ENCODE assay signal across 12 cellular contexts in the genomic region with DNA sequence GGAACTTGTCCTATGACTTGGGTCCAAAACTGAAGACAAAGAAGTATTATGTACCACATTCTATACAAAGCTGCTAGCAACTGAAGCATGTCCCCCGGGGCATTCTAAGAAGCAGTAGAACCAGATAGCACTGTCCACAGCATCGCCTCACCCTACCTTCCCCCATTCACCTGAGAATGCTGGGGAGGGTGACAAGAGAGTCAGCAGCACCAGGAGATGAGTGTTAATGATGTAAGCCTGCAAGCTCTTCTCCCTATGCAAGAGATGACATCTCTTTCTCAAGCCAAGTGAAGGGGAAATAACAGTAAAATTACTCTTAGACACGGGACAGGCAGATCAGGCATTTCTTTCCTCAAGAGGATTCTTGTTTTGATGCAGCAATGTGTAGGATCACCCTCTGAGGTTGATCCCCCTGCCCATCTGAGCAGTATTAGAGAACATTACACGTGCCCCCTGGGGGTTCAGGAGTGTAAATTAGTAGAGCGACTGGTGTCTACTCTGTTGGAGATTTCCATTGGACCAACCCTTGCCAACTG. TPM values are rescaled to one million over a fixed set of nuclear protein-coding genes. Genes with fewer than 3 reads are reported as not detected.
A peak's percentile ranks its signal among the peaks of the same experiment; 100 is the strongest.
DNase-seq lines count a peak whose midpoint lies in the region; ATAC-seq and TF ChIP-seq lines count a peak whose summit lies in the region.
"Had no signal": no experiment of that assay in that cellular context is flagged by ENCODE, and none has a peak within 500 bp of the region (broad histone marks: within the 10 kb centered on the region; RNA-seq: fewer than 3 reads in every experiment).

No MANE protein-coding gene starts in this region.

- TF ChIP-seq EP300 in tibial nerve (IDR thresholded peaks at IDR 0.05), result no peak

- H3K9me3 ChIP-seq in mesenchymal stem cell (ENCODE audit: control insufficient read depth, low read length) (no peaks in the 10 kb centered on the region), tibial nerve (peaks cover 0 to 5% (median 0%) of the 10 kb centered on the region in 4 donors)

- no peak overlapping the region for H3K4ac ChIP-seq in mesenchymal stem cell (ENCODE audit: low read depth in 1 of 2, low read length in 2 of 2)

- H3K27ac ChIP-seq in mesenchymal stem cell (ENCODE audit: low read length, poor library complexity, severe bottlenecking) (no peak overlapping the region), tibial nerve (no peak overlapping the region)

- H3K27me3 ChIP-seq in mesenchymal stem cell (ENCODE audit: control insufficient read depth in 1 of 2, insufficient read depth in 1 of 2, low read length in 2 of 2) (no peaks in the 10 kb centered on the region), tibial nerve (no peaks in the 10 kb centered on the region)

- H2AK5ac ChIP-seq in mesenchymal stem cell (ENCODE audit: low read length, severe bottlenecking), result peak overlapping the region; percentile 26

- H3K9ac ChIP-seq in mesenchymal stem cell (ENCODE audit: low read length), result no peak overlapping the region

- TF ChIP-seq CTCF in tibial nerve (IDR thresholded peaks at IDR 0.05), result no peak

- ATAC-seq in GM18519 (IDR thresholded peaks at IDR 0.05; ENCODE audit: low FRiP score, unreplicated experiment) (peak; percentile 36), GM21723 (IDR thresholded peaks at IDR 0.05; ENCODE audit: unreplicated experiment) (peak; percentile 50), HG03457 (IDR thresholded peaks at IDR 0.05; ENCODE audit: unreplicated experiment) (peak; percentile 37)

- no peak overlapping the region for H2BK15ac ChIP-seq in mesenchymal stem cell (ENCODE audit: low read depth, poor library complexity, severe bottlenecking)

- H3K4me2 ChIP-seq in mesenchymal stem cell (ENCODE audit: low read length, poor library complexity, severe bottlenecking), result no peak overlapping the region

- peak overlapping the region in 1 of 2 experiments; percentile 75 for H3K14ac ChIP-seq in mesenchymal stem cell (ENCODE audit: low read length in 2 of 2)

- H4K8ac ChIP-seq in mesenchymal stem cell (ENCODE audit: low read length), result no peak overlapping the region

- H3K4me1 ChIP-seq in mesenchymal stem cell (ENCODE audit: control insufficient read depth, insufficient read depth, low read depth, low read length) (peaks cover 2% of the 10 kb centered on the region), tibial nerve (peaks cover 0 to 21% (median 8%) of the 10 kb centered on the region in 4 donors)

- no peak overlapping the region for H4K91ac ChIP-seq in mesenchymal stem cell (ENCODE audit: low read length)

- no peak overlapping the region for H2AFZ ChIP-seq in mesenchymal stem cell (ENCODE audit: low read depth, low read length)

- H3K4me3 ChIP-seq in mesenchymal stem cell (ENCODE audit: insufficient read depth in 1 of 2, low read depth in 1 of 2, low read length in 2 of 2), result no peak overlapping the region
- H3K4me3 ChIP-seq in tibial nerve, result no peak overlapping the region

- 90% methylated on average over 5 of the region's 5 CpGs for WGBS in mesenchymal stem cell
- 67 to 71% methylated on average over 5 of the region's 5 CpGs for WGBS in tibial nerve, 2 donors

- no peak overlapping the region for H2BK120ac ChIP-seq in mesenchymal stem cell (ENCODE audit: low read depth, low read length)

- H3K79me1 ChIP-seq in mesenchymal stem cell (replicated peaks; ENCODE audit: low read length, poor library complexity, severe bottlenecking), result peaks cover 1% of the 10 kb centered on the region

- no peak overlapping the region for H3K23ac ChIP-seq in mesenchymal stem cell (ENCODE audit: low read length in 2 of 2)

- H2BK5ac ChIP-seq in mesenchymal stem cell (ENCODE audit: low read depth, low read length, poor library complexity, severe bottlenecking), result no peak overlapping the region

- H3K36me3 ChIP-seq in mesenchymal stem cell (ENCODE audit: control insufficient read depth in 1 of 2, insufficient read depth in 2 of 2, low read depth in 1 of 2, low read length in 2 of 2) (no peaks in the 10 kb centered on the region), tibial nerve (no peaks in the 10 kb centered on the region)

- no peak for DNase-seq in mesenchymal stem cell
- DNase-seq in tibial nerve (ENCODE audit: low spot score in 2 of 2), result no peak
- DNase-seq in ecto neural progenitor cell (ENCODE audit: low spot score), result no peak
- DNase-seq in putamen (ENCODE audit: low spot score), result no peak
- DNase-seq in SW480 (ENCODE audit: low spot score), result no peak
- DNase-seq: activated CD4-positive, CD25-positive, alpha-beta regulatory T cell; effector memory CD4-positive, alpha-beta T cell; OCI-M1 had no signal

- H2BK12ac ChIP-seq in mesenchymal stem cell (ENCODE audit: low read length in 2 of 2), result no peak overlapping the region

- no peak overlapping the region for H3K18ac ChIP-seq in mesenchymal stem cell (ENCODE audit: low read depth in 1 of 2, low read length in 2 of 2)

- no peak for TF ChIP-seq POLR2A in tibial nerve (IDR thresholded peaks at IDR 0.05)

RNA-seq across cellular contexts. Expression of gene TLR1, which starts 13.9 kb away (rescaled TPM):
- 0.32 TPM for polyA plus RNA-seq in mesenchymal stem cell (2013, experiment 1 of 2)
- polyA plus RNA-seq in mesenchymal stem cell (2013, experiment 2 of 2), result 0.23 TPM
- 10 to 100 TPM; 15.7 to 29.7 (median 22.8) TPM for total RNA-seq in tibial nerve

RNA-seq across cellular contexts. Expression of gene TLR10, which starts 35.7 kb away (rescaled TPM):
- not detected for polyA plus RNA-seq in mesenchymal stem cell (2013, experiment 1 of 2)
- polyA plus RNA-seq in mesenchymal stem cell (2013, experiment 2 of 2), result not detected
- total RNA-seq in tibial nerve, result under 1 TPM in 2 of 4 donors, not detected in 2; under 0.01 to 0.22 TPM
- total RNA-seq: pulmonary artery endothelial cell had no signal

RNA-seq across cellular contexts. Expression of gene TLR6, which starts 38.1 kb away (rescaled TPM):
- polyA plus RNA-seq in mesenchymal stem cell (2013, experiment 1 of 2), result 3.4 TPM
- polyA plus RNA-seq in mesenchymal stem cell (2013, experiment 2 of 2), result 3.2 TPM
- 1 to 10 TPM; 4.2 to 8.6 (median 5.2) TPM for total RNA-seq in tibial nerve

RNA-seq across cellular contexts. Expression of gene FAM114A1, which starts 49.1 kb away (rescaled TPM):
- 166 TPM for polyA plus RNA-seq in mesenchymal stem cell (2013, experiment 1 of 2)
- polyA plus RNA-seq in mesenchymal stem cell (2013, experiment 2 of 2), result 170 TPM
- 100 to 1,000 TPM in 2 of 4 donors, 10 to 100 TPM in 2; 70.4 to 111 (median 98.2) TPM for total RNA-seq in tibial nerve
